ENCODE assay signal across 12 cellular contexts in the genomic region with DNA sequence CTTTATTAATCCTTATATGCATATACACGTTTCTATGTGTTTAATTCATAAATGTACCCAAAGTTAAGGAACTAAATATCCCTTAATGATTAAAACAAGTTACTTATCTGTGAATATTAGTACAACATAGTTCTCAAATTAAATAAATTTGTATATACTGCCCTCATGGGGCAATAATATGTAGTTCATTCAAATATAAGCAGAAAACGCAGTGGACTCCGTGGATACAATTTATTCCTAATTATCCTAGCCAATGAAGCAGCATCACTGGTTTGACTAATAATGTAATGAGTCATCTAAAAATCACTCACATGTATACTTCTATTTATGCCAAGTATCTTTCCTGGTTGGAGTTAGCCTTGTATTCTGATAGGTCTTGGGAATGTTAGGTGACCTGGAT.
DNase-seq lines count a peak whose midpoint lies in the region; ATAC-seq, FAIRE-seq and TF ChIP-seq lines count a peak whose summit lies in the region.
"Had no signal": no experiment of that assay in that cellular context is flagged by ENCODE, and none has a peak within 500 bp of the region (broad histone marks: within the 10 kb centered on the region; RNA-seq: fewer than 3 reads in every experiment).

No MANE protein-coding gene starts in this region.

- no peaks in the 10 kb centered on the region for H3K27me3 ChIP-seq in body of pancreas
- no peaks in the 10 kb centered on the region for H3K27me3 ChIP-seq in keratinocyte (ENCODE audit: control insufficient read depth, extremely low read depth, insufficient read depth, low read length)

- dilution Hi-C loops in keratinocyte (cut with MboI; ENCODE audit: extremely low pct_ligation_motif_present, low sequenced_read_pairs), result no loop called here

- H3K4me1 ChIP-seq in body of pancreas, result no peaks in the 10 kb centered on the region
- no peaks in the 10 kb centered on the region for H3K4me1 ChIP-seq in keratinocyte (ENCODE audit: control insufficient read depth, extremely low read depth, insufficient read depth, low read length)

- intact Hi-C loops in body of pancreas (cut with DNase I), result no loop called here

- H2AFZ ChIP-seq in keratinocyte (ENCODE audit: control insufficient read depth, low read length), result no peak overlapping the region

- peak; percentile 17 for DNase-seq in ACHN
- DNase-seq in HPDE6-E6E7 (ENCODE audit: extremely low spot score), result peak; percentile 10
- no peak for DNase-seq in body of pancreas
- DNase-seq in keratinocyte (ENCODE audit: low read depth, low spot score), result peak; percentile 23
- DNase-seq in KBM-7, result no peak
- DNase-seq in SHP77 treated with DMSO at 0.1 percent for 48 hours (lab: John Stamatoyannopoulos, UW), result no peak
- DNase-seq: activated T-cell treated with anti-CD3 and anti-CD28 coated beads, Interleukin-2, amount 50 U/mL, for 48 hours; T-helper 1 cell had no signal

- in situ Hi-C loops in ACHN (cut with HindIII; ENCODE audit: low pct_ligation_motif_present, low pct_unique_long_range_greater_than_20kb, low sequenced_read_pairs) (no loop called here), KBM-7 (cut with MboI; ENCODE audit: low pct_unique_long_range_greater_than_20kb, low sequenced_read_pairs) (no loop called here)

- H3K27ac ChIP-seq in body of pancreas (no peak overlapping the region), keratinocyte (ENCODE audit: control insufficient read depth, insufficient read depth, low read length) (no peak overlapping the region)

- ATAC-seq in body of pancreas (no peak), GM18867 (IDR thresholded peaks at IDR 0.05; ENCODE audit: unreplicated experiment) (no peak), GM19397 (IDR thresholded peaks at IDR 0.05; ENCODE audit: unreplicated experiment) (no peak)
- ATAC-seq: natural killer cell treated with Interleukin-12 subunit alpha and Interleukin-12 subunit beta and Interleukin-15 and Interleukin-18, amount 100 ng/mL, for 72 hours had no signal

- FAIRE-seq in keratinocyte (lab: Jason Lieb, UNC), result no peak
- FAIRE-seq: GM19239 had no signal

- TF ChIP-seq POLR2A in body of pancreas (IDR thresholded peaks at IDR 0.05), result no peak

- no peaks in the 10 kb centered on the region for H3K9me1 ChIP-seq in keratinocyte (ENCODE audit: control insufficient read depth, extremely low read depth, insufficient read depth, low read length)

- no peaks in the 10 kb centered on the region for H3K36me3 ChIP-seq in body of pancreas (replicated peaks in 1 of 2; ENCODE audit: insufficient read depth in 1 of 2, low read depth in 2 of 2)
- H3K36me3 ChIP-seq in keratinocyte (ENCODE audit: control insufficient read depth in 2 of 2, extremely low read depth in 1 of 2, insufficient read depth in 2 of 2, low read length in 2 of 2), result no peaks in the 10 kb centered on the region

- WGBS in body of pancreas, 2 donors, result 15 to 16% methylated on average over 3 of the region's 3 CpGs

- no peak overlapping the region for H3K4me3 ChIP-seq in body of pancreas
- no peak overlapping the region for H3K4me3 ChIP-seq in keratinocyte (ENCODE audit: control insufficient read depth in 2 of 3, extremely low read depth in 1 of 3, insufficient read depth in 2 of 3, low read depth in 1 of 3, low read length in 3 of 3)

- H3K9ac ChIP-seq in keratinocyte (ENCODE audit: control insufficient read depth, extremely low read depth, insufficient read depth, low read length), result no peak overlapping the region

- no peak overlapping the region for H3K4me2 ChIP-seq in keratinocyte (ENCODE audit: control insufficient read depth, extremely low read depth, insufficient read depth, low read depth, low read length)

- no peaks in the 10 kb centered on the region for H3K79me2 ChIP-seq in keratinocyte (ENCODE audit: control insufficient read depth, insufficient read depth, low read length)

- no peaks in the 10 kb centered on the region for H4K20me1 ChIP-seq in keratinocyte (ENCODE audit: control insufficient read depth, extremely low read depth, insufficient read depth, low read length)

- H3K9me3 ChIP-seq in body of pancreas (no peaks in the 10 kb centered on the region), keratinocyte (ENCODE audit: control insufficient read depth, low read depth, low read length) (no peaks in the 10 kb centered on the region)

- TF ChIP-seq CTCF in body of pancreas (IDR thresholded peaks at IDR 0.05), result peak in 5 of 7 experiments; percentile 11 to 37 (median 25)
- TF ChIP-seq CTCF in keratinocyte (optimal IDR thresholded peaks at IDR 0.05 in 1 of 3, IDR thresholded peaks at IDR 0.05 in 1 of 3, conservative IDR thresholded peaks at IDR 0.05 in 1 of 3; ENCODE audit: extremely low read depth in 1 of 3, insufficient read depth in 2 of 3, low read length in 3 of 3), result no peak

Comparison
In these comparisons a context has a peak if more than half of its experiments do, and no peak if none do; other contexts are left out.
1. DNase-seq: peak in ACHN (single experiment), HPDE6-E6E7 (single experiment) and keratinocyte (single experiment); none in body of pancreas (0 of 4), KBM-7 (single experiment) and SHP77 treated with DMSO at 0.1 percent for 48 hours (single experiment).
2. CTCF ChIP-seq: peak in body of pancreas (5 of 7); none in keratinocyte (0 of 3).